Comparison of ENCODE assay signal across 21 cellular contexts in the genomic region with DNA sequence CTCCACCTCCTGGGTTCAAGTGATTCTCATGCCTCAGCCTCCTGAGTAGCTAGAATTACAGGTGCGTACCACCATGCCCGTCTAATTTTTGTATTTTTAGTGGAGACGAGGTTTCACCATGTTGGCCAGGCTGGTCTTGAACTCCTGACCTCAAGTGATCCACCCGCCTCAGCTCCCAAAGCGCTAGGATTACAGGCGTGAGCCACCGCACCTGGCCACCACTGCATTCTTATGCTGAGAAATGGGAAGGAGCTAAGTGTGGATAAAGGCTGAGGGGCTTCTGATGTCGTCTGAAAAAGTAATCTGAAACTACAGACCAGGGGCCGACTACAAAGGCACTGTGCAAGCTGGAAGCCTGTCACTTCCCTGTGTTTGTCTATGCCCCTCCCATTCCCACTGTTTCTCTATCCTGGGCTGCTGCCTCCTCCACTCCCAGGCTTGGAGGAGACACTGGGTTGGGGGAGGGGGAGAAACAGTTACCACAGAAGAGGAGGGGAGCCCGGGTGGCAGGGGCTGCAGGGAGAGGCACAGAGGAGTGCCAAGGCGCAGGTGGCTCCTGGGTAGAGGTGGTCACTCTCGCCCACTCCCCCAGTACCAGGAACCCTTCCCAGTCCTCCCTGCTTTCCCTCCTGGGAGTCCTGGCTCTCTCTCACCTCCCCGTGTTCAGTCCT. TPM values are rescaled to one million over a fixed set of nuclear protein-coding genes. Genes with fewer than 3 reads are reported as not detected.
DNase-seq lines count a peak whose midpoint lies in the region; ATAC-seq and TF ChIP-seq lines count a peak whose summit lies in the region.
"Had no signal": no experiment of that assay in that cellular context is flagged by ENCODE, and none has a peak within 500 bp of the region (broad histone marks: within the 10 kb centered on the region; RNA-seq: fewer than 3 reads in every experiment).

No MANE protein-coding gene starts in this region.

- intact Hi-C loops in A673 (cut with micrococcal nuclease; ENCODE audit: unreplicated experiment) (no loop called here), stomach (cut with DNase I; ENCODE audit: low total_unique reads) (no loop called here)
- intact Hi-C loops in activated naive CD4-positive, alpha-beta T cell treated with anti-CD3 and anti-CD28 coated beads for 36 hours (cut with micrococcal nuclease) = no loop called here

- H3K27ac Mint-ChIP-seq in activated T-helper 17 cell treated with anti-CD3 and anti-CD28 coated beads, Interleukin-2, amount 50 U/mL, for 72 hours = peak overlapping the region; percentile 36
- H3K27ac Mint-ChIP-seq in activated naive CD4-positive, alpha-beta T cell treated with anti-CD3 and anti-CD28 coated beads for 36 hours = no peak overlapping the region
- H3K27ac Mint-ChIP-seq: activated naive CD8-positive, alpha-beta T cell treated with anti-CD3 and anti-CD28 coated beads, Interleukin-2, amount 10 ng/mL, durations not matched to agents 7 days and 5 days had no signal

- no peaks in the 10 kb centered on the region for H3K9me3 Mint-ChIP-seq in activated T-helper 17 cell treated with anti-CD3 and anti-CD28 coated beads, Interleukin-2, amount 50 U/mL, for 72 hours
- H3K9me3 Mint-ChIP-seq in activated naive CD4-positive, alpha-beta T cell treated with anti-CD3 and anti-CD28 coated beads for 36 hours = no peaks in the 10 kb centered on the region
- H3K9me3 Mint-ChIP-seq: activated naive CD8-positive, alpha-beta T cell treated with anti-CD3 and anti-CD28 coated beads, Interleukin-2, amount 10 ng/mL, durations not matched to agents 7 days and 5 days; activated T-cell treated with anti-CD3 and anti-CD28 coated beads, Interleukin-2, amount 50 U/mL, for 24 hours had no signal

- peaks cover 87% of the 10 kb centered on the region for H3K36me3 Mint-ChIP-seq in activated T-helper 17 cell treated with anti-CD3 and anti-CD28 coated beads, Interleukin-2, amount 50 U/mL, for 72 hours (ENCODE audit: low read depth)
- peaks cover 58% of the 10 kb centered on the region for H3K36me3 Mint-ChIP-seq in activated naive CD4-positive, alpha-beta T cell treated with anti-CD3 and anti-CD28 coated beads for 36 hours (ENCODE audit: low read depth)

- H3K27me3 Mint-ChIP-seq in activated T-helper 17 cell treated with anti-CD3 and anti-CD28 coated beads, Interleukin-2, amount 50 U/mL, for 72 hours = no peaks in the 10 kb centered on the region
- no peaks in the 10 kb centered on the region for H3K27me3 Mint-ChIP-seq in activated naive CD4-positive, alpha-beta T cell treated with anti-CD3 and anti-CD28 coated beads for 36 hours (ENCODE audit: low read depth)
- H3K27me3 Mint-ChIP-seq: activated naive CD8-positive, alpha-beta T cell treated with anti-CD3 and anti-CD28 coated beads, Interleukin-2, amount 10 ng/mL, durations not matched to agents 7 days and 5 days; activated T-cell treated with anti-CD3 and anti-CD28 coated beads, Interleukin-2, amount 50 U/mL, for 24 hours had no signal

- no peak for TF ChIP-seq POLR2A in stomach (IDR thresholded peaks at IDR 0.05)
- no peak for TF ChIP-seq POLR2A in suprapubic skin (IDR thresholded peaks at IDR 0.05)

- no peak for ATAC-seq in activated T-helper 17 cell treated with anti-CD3 and anti-CD28 coated beads, Interleukin-2, amount 50 U/mL, for 72 hours (replicated peaks)
- ATAC-seq in GM21360 (IDR thresholded peaks at IDR 0.05; ENCODE audit: unreplicated experiment) = no peak
- ATAC-seq: left colon, Panc1 had no signal

- H3K4me3 ChIP-seq in A673 (ENCODE audit: low read depth, low read length, poor library complexity, severe bottlenecking) (no peak overlapping the region), H7 (ENCODE audit: insufficient read depth, low read depth, low read length) (no peak overlapping the region), stomach (no peak overlapping the region), suprapubic skin (no peak overlapping the region)
- H3K4me3 ChIP-seq: smooth muscle cell, thoracic aorta had no signal

- H3K9me3 ChIP-seq in A673 (ENCODE audit: low read depth, low read length, poor library complexity, severe bottlenecking) (no peaks in the 10 kb centered on the region), stomach (no peaks in the 10 kb centered on the region), suprapubic skin (no peaks in the 10 kb centered on the region)
- H3K9me3 ChIP-seq: thoracic aorta had no signal

- H3K4me3 Mint-ChIP-seq in activated T-helper 17 cell treated with anti-CD3 and anti-CD28 coated beads, Interleukin-2, amount 50 U/mL, for 72 hours = no peak overlapping the region
- H3K4me3 Mint-ChIP-seq in activated naive CD4-positive, alpha-beta T cell treated with anti-CD3 and anti-CD28 coated beads for 36 hours = no peak overlapping the region
- H3K4me3 Mint-ChIP-seq: activated naive CD8-positive, alpha-beta T cell treated with anti-CD3 and anti-CD28 coated beads, Interleukin-2, amount 10 ng/mL, durations not matched to agents 7 days and 5 days; activated T-cell treated with anti-CD3 and anti-CD28 coated beads, Interleukin-2, amount 50 U/mL, for 24 hours had no signal

- H3K4me1 Mint-ChIP-seq in activated T-helper 17 cell treated with anti-CD3 and anti-CD28 coated beads, Interleukin-2, amount 50 U/mL, for 72 hours = peaks cover 27% of the 10 kb centered on the region
- H3K4me1 Mint-ChIP-seq in activated naive CD4-positive, alpha-beta T cell treated with anti-CD3 and anti-CD28 coated beads for 36 hours (ENCODE audit: low read depth) = peaks cover 39% of the 10 kb centered on the region

- TF ChIP-seq EP300 in stomach (IDR thresholded peaks at IDR 0.05) = no peak
- no peak for TF ChIP-seq EP300 in suprapubic skin (IDR thresholded peaks at IDR 0.05)

- POLR2A ChIA-PET in A673 (lab: Charles Lee; ENCODE audit: low non-redundant PET) = no interaction called here

- CTCF ChIA-PET in A673 (lab: Charles Lee) = no interaction called here
- CTCF ChIA-PET in activated naive CD4-positive, alpha-beta T cell treated with anti-CD3 and anti-CD28 coated beads for 36 hours (lab: Charles Lee) = interaction anchor here (0.7 to 1.2 kb wide), 2 partner anchors 13 to 88 kb away, joined by 3 read pairs; a partner anchor contains a TSS

- H3K4me1 ChIP-seq in A673 (ENCODE audit: insufficient read depth, low read length, poor library complexity, severe bottlenecking) (peaks cover 16% of the 10 kb centered on the region), stomach (peaks cover 21 to 46% (median 28%) of the 10 kb centered on the region in 4 donors), suprapubic skin (peaks cover 35% of the 10 kb centered on the region)
- H3K4me1 ChIP-seq: parathyroid adenoma had no signal

- H3K27me3 ChIP-seq in A673 (replicated peaks; ENCODE audit: insufficient read depth, low read depth, low read length, poor library complexity) (no peaks in the 10 kb centered on the region), H7 (ENCODE audit: control insufficient read depth, insufficient read depth, low read length) (peaks cover 23% of the 10 kb centered on the region), stomach (no peaks in the 10 kb centered on the region), suprapubic skin (no peaks in the 10 kb centered on the region)

- 68 to 84% (median 76%) methylated on average over 12 to 13 of the region's 13 CpGs for WGBS in stomach, 5 donors
- WGBS in suprapubic skin = 81% methylated on average over 13 of the region's 13 CpGs

- H3K36me3 ChIP-seq in A673 (ENCODE audit: insufficient read depth, low read length, poor library complexity, severe bottlenecking) (peaks cover 6% of the 10 kb centered on the region), H7 (replicated peaks; ENCODE audit: control insufficient read depth, insufficient read depth, low read length) (peaks cover 1% of the 10 kb centered on the region; the same call in 1 of the 2 replicates), stomach (peaks cover 15 to 65% (median 56%) of the 10 kb centered on the region in 4 donors), suprapubic skin (peaks cover 28% of the 10 kb centered on the region)

- H3K27ac ChIP-seq in A673 (ENCODE audit: low read depth, low read length, poor library complexity, severe bottlenecking) = peak overlapping the region; percentile 34
- no peak overlapping the region for H3K27ac ChIP-seq in stomach
- no peak overlapping the region for H3K27ac ChIP-seq in suprapubic skin
- H3K27ac ChIP-seq: parathyroid adenoma had no signal

- peak; percentile 58 for DNase-seq in A673 (ENCODE audit: low spot score)
- peak; percentile 70 for DNase-seq in H7
- DNase-seq in islet precursor cell = peak; percentile 62
- DNase-seq in stomach = no peak
- no peak for DNase-seq in suprapubic skin (ENCODE audit: low spot score in 2 of 2)
- DNase-seq in activated naive CD4-positive, alpha-beta T cell treated with anti-CD3 and anti-CD28 coated beads for 36 hours = no peak
- DNase-seq: activated CD4-positive, alpha-beta T cell treated with anti-CD3 and anti-CD28 coated beads, Interleukin-2, amount 50 U/mL, for 48 hours; activated naive CD8-positive, alpha-beta T cell treated with anti-CD3 and anti-CD28 coated beads, Interleukin-2, amount 10 ng/mL, durations not matched to agents 7 days and 5 days; activated T-cell treated with anti-CD3 and anti-CD28 coated beads, Interleukin-2, amount 50 U/mL, for 24 hours; effector memory CD4-positive, alpha-beta T cell; left colon; NCI-H187 treated with DMSO at 0.1 percent for 48 hours; NCI-H774; stimulated activated CD4-positive, alpha-beta T cell treated with anti-CD3 and anti-CD28 coated beads, Interleukin-4, amount 100 ng/mL, for 4 hours; stimulated activated CD8-positive, alpha-beta memory T cell treated with anti-CD3 and anti-CD28 coated beads, Interleukin-4, amount 100 ng/mL, for 48 hours had no signal

- no TSS peak for BruUV-seq in A673 (replicated peaks; lab: Mats Ljungman, UMichigan)

- TF ChIP-seq CTCF in A673 (conservative IDR thresholded peaks at IDR 0.05; ENCODE audit: low read depth, low read length) = no peak
- no peak for TF ChIP-seq CTCF in stomach (IDR thresholded peaks at IDR 0.05)
- TF ChIP-seq CTCF in suprapubic skin (IDR thresholded peaks at IDR 0.05) = no peak

RNA-seq across cellular contexts. Expression of a gene that starts 2.9 kb away (rescaled TPM):
- total RNA-seq in A673 (2021) = 241 and 243 TPM in 2 replicates
- 151 and 166 TPM in 2 replicates for total RNA-seq in H7 (2014; rRNA removed; shearing (Covaris generic))
- 100 to 1,000 TPM; 142 to 198 TPM for total RNA-seq in activated T-helper 17 cell treated with anti-CD3 and anti-CD28 coated beads, Interleukin-2, amount 50 U/mL, for 72 hours
- total RNA-seq in stomach = 100 to 1,000 TPM in 1 of 5 donors, 10 to 100 TPM in 4; 53.9 to 110 (median 85.3) TPM
- polyA plus RNA-seq in stomach = 10 to 100 TPM; 32.8 to 44.6 (median 34.7) TPM
- 100 to 1,000 TPM; 107 to 125 (median 110) TPM for total RNA-seq in suprapubic skin
- 100 to 1,000 TPM; 191 to 197 TPM for total RNA-seq in activated naive CD4-positive, alpha-beta T cell treated with anti-CD3 and anti-CD28 coated beads for 36 hours

RNA-seq across cellular contexts. Expression of a gene that starts 8.0 kb away (rescaled TPM):
- total RNA-seq in A673 (2021) (21.3 and 30.4 TPM in 2 replicates), stomach (100 to 1,000 TPM in 1 of 5 donors, 10 to 100 TPM in 4; 24.4 to 112 (median 51.8) TPM), suprapubic skin (10 to 100 TPM; 43.1 to 74.8 (median 55.8) TPM)
- 28.0 and 29.3 TPM in 2 replicates for total RNA-seq in H7 (2014; rRNA removed; shearing (Covaris generic))
- 100 to 1,000 TPM; 122 to 130 TPM for total RNA-seq in activated T-helper 17 cell treated with anti-CD3 and anti-CD28 coated beads, Interleukin-2, amount 50 U/mL, for 72 hours
- 10 to 100 TPM; 68.1 to 71.3 (median 69.2) TPM for polyA plus RNA-seq in stomach
- total RNA-seq in activated naive CD4-positive, alpha-beta T cell treated with anti-CD3 and anti-CD28 coated beads for 36 hours = 10 to 100 TPM; 81.8 to 97.1 TPM

RNA-seq across cellular contexts. Expression of a gene that starts 8.5 kb away (rescaled TPM):
- total RNA-seq in A673 (2021) (1.1 and 1.3 TPM in 2 replicates), stomach (1 to 10 TPM in 3 of 5 donors, under 1 TPM in 1, not detected in 1; 0.29 to 5.8 (median 2.8) TPM), suprapubic skin (1 to 10 TPM in 3 of 4 donors, under 1 TPM in 1; 0.80 to 4.9 (median 2.3) TPM)
- 1.1 and 2.5 TPM in 2 replicates for total RNA-seq in H7 (2014; rRNA removed; shearing (Covaris generic))
- 1 to 10 TPM; 2.0 to 3.0 TPM for total RNA-seq in activated T-helper 17 cell treated with anti-CD3 and anti-CD28 coated beads, Interleukin-2, amount 50 U/mL, for 72 hours
- polyA plus RNA-seq in stomach = 10 to 100 TPM in 1 of 3 donors, 1 to 10 TPM in 2; 4.6 to 13.0 (median 5.1) TPM
- total RNA-seq in activated naive CD4-positive, alpha-beta T cell treated with anti-CD3 and anti-CD28 coated beads for 36 hours = 1 to 10 TPM in 1 of 2 experiments, under 1 TPM in 1; 0.52 to 1.0 TPM

RNA-seq across cellular contexts. Expression of a gene that starts 13.3 kb away (rescaled TPM):
- 27.3 and 27.6 TPM in 2 replicates for total RNA-seq in A673 (2021)
- total RNA-seq in H7 (2014; rRNA removed; shearing (Covaris generic)) = 25.8 and 29.4 TPM in 2 replicates
- 10 to 100 TPM; 23.8 to 25.7 TPM for total RNA-seq in activated T-helper 17 cell treated with anti-CD3 and anti-CD28 coated beads, Interleukin-2, amount 50 U/mL, for 72 hours
- 10 to 100 TPM in 3 of 5 donors, 1 to 10 TPM in 2; 6.1 to 36.2 (median 12.3) TPM for total RNA-seq in stomach
- 10 to 100 TPM; 13.3 to 18.9 (median 16.3) TPM for polyA plus RNA-seq in stomach
- total RNA-seq in suprapubic skin = 10 to 100 TPM in 3 of 4 donors, 1 to 10 TPM in 1; 8.0 to 16.3 (median 12.5) TPM
- total RNA-seq in activated naive CD4-positive, alpha-beta T cell treated with anti-CD3 and anti-CD28 coated beads for 36 hours = 10 to 100 TPM; 38.2 to 42.0 TPM

RNA-seq across cellular contexts. Expression of a gene that starts 17.2 kb away (rescaled TPM):
- 64.7 and 68.2 TPM in 2 replicates for total RNA-seq in A673 (2021)
- 49.9 and 58.3 TPM in 2 replicates for total RNA-seq in H7 (2014; rRNA removed; shearing (Covaris generic))
- total RNA-seq in activated T-helper 17 cell treated with anti-CD3 and anti-CD28 coated beads, Interleukin-2, amount 50 U/mL, for 72 hours = 10 to 100 TPM; 60.5 to 71.9 TPM
- total RNA-seq in stomach = 10 to 100 TPM in 4 of 5 donors, 1 to 10 TPM in 1; 5.2 to 50.8 (median 13.8) TPM
- polyA plus RNA-seq in stomach = 10 to 100 TPM; 18.5 to 38.8 (median 27.6) TPM
- 10 to 100 TPM; 29.9 to 54.1 (median 40.6) TPM for total RNA-seq in suprapubic skin
- total RNA-seq in activated naive CD4-positive, alpha-beta T cell treated with anti-CD3 and anti-CD28 coated beads for 36 hours = 10 to 100 TPM; 43.1 to 45.7 TPM

Comparison
In these comparisons a context has a peak if more than half of its experiments do, and no peak if none do; other contexts are left out.
1. DNase-seq: peak in A673 (single experiment), H7 (single experiment) and islet precursor cell (single experiment); none in stomach (single experiment), suprapubic skin (0 of 2) and activated naive CD4-positive, alpha-beta T cell treated with anti-CD3 and anti-CD28 coated beads for 36 hours (single experiment).